In the genomic region with DNA sequence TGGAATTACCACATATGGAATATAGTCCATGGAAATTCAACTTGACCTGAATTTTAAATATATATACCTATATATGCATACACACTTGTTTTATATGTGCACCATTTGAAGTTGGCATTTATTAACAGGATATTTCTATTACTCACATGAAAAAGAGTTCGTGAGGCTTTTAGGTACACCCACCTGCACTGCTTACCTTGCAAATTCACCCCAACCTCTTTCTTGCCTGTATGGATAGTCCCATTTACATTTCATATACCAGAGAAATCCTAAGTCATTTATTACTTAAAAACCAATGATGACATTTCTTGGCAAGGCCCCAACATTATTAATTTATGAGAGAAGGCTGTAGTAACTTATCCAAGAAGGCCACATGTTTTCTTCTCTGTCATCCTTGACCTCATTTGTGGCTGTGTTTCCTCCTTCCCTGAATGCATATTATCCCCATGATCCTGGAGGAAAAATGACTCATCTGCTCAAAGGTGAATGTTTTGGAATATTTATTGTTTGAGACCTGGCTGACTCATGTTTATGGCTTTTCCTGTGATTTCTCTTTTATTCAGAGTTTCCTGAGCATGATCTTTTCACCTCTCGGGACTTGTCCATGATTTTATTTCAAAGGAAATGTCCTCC, we compare ENCODE assay signal across 1 cellular context.
TF ChIP-seq lines count a peak whose summit lies in the region.

No MANE protein-coding gene starts in this region.

TF ChIP-seq in IMR-90, 13 proteins besides CTCF, POLR2A, EP300 and RAD21:
- TF ChIP-seq MAFK (IDR thresholded peaks at IDR 0.05; ENCODE audit: low read depth, low read length) (no peak; the same call in 1 of the 2 replicates), FOS (IDR thresholded peaks at IDR 0.05; ENCODE audit: low read depth, low read length) (peak; percentile 46)
